ENCODE assay signal across 8 cellular contexts in genomic region chr12:70365648-70366518, GRCh38. TPM values are rescaled to one million over a fixed set of nuclear protein-coding genes. Genes with fewer than 3 reads are reported as not detected.
A peak's percentile ranks its signal among the peaks of the same experiment; 100 is the strongest.
DNase-seq lines count a peak whose midpoint lies in the region; ATAC-seq and TF ChIP-seq lines count a peak whose summit lies in the region.

Gene KCNMB4 (plus strand): TSS chr12:70366290. CDS start chr12:70366735, 445 bp downstream.

- peaks cover 14% of the 10 kb centered on the region for H3K4me1 ChIP-seq in CD4-positive, alpha-beta memory T cell (ENCODE audit: insufficient read depth, low read length)
- H3K4me1 ChIP-seq in PC-3 (ENCODE audit: insufficient read depth, low read length) (peaks cover 20% of the 10 kb centered on the region), fibroblast of lung (ENCODE audit: control insufficient read depth, extremely low read depth, insufficient read depth, low read length) (peaks cover 8% of the 10 kb centered on the region), stomach smooth muscle (ENCODE audit: control insufficient read depth, insufficient read depth, low read length) (peaks cover 10% of the 10 kb centered on the region)

- peak within 1 kb of the TSS in 6 of 7 donors; percentile 65 to 89 (median 85) for H3K27ac Mint-ChIP-seq in CD4-positive, alpha-beta memory T cell
- peak within 1 kb of the TSS; percentile 36 for H3K27ac Mint-ChIP-seq in nephron progenitor cell

- H3K4me3 Mint-ChIP-seq in CD4-positive, alpha-beta memory T cell = peak within 1 kb of the TSS; percentile 92 to 99 (median 94)
- peak within 1 kb of the TSS; percentile 94 for H3K4me3 Mint-ChIP-seq in nephron progenitor cell

- peak within 1 kb of the TSS; percentile 3 for H3K27ac ChIP-seq in CD4-positive, alpha-beta memory T cell (ENCODE audit: low read depth, low read length)
- H3K27ac ChIP-seq in PC-3 (ENCODE audit: low read length) = no peak within 1 kb of the TSS
- H3K27ac ChIP-seq in fibroblast of lung (ENCODE audit: insufficient read depth, low read length) = no peak within 1 kb of the TSS
- no peak within 1 kb of the TSS for H3K27ac ChIP-seq in stomach smooth muscle (ENCODE audit: low read length)

- peaks cover 8% of the 10 kb centered on the region for H3K27me3 ChIP-seq in CD4-positive, alpha-beta memory T cell (ENCODE audit: insufficient read depth, low read length)
- no peaks in the 10 kb centered on the region for H3K27me3 ChIP-seq in PC-3 (ENCODE audit: low read length)
- H3K27me3 ChIP-seq in fibroblast of lung (ENCODE audit: control insufficient read depth, insufficient read depth, low read length) = peaks cover 2% of the 10 kb centered on the region
- peaks cover 10 to 26% of the 10 kb centered on the region in 2 donors for H3K27me3 ChIP-seq in stomach smooth muscle (ENCODE audit: control insufficient read depth in 1 of 2, insufficient read depth in 2 of 2, low read length in 2 of 2)

- H3K36me3 ChIP-seq in CD4-positive, alpha-beta memory T cell (ENCODE audit: insufficient read depth, low read length) = no peaks in the 10 kb centered on the region
- H3K36me3 ChIP-seq in PC-3 (ENCODE audit: low read depth, low read length) = no peaks in the 10 kb centered on the region
- no peaks in the 10 kb centered on the region for H3K36me3 ChIP-seq in fibroblast of lung (ENCODE audit: control insufficient read depth, insufficient read depth, low read length)
- no peaks in the 10 kb centered on the region for H3K36me3 ChIP-seq in stomach smooth muscle (ENCODE audit: control insufficient read depth in 2 of 2, insufficient read depth in 2 of 2, low read length in 2 of 2)

- BruUV-seq in PC-3 (replicated peaks; lab: Mats Ljungman, UMichigan) = no TSS peak

- peak; percentile 59 to 78 (median 63) for DNase-seq in CD4-positive, alpha-beta memory T cell
- DNase-seq in GM20000 (ENCODE audit: low spot score) (peak; percentile 97), HK-2 (ENCODE audit: unreplicated experiment) (peak; percentile 57), PC-3 (peak; percentile 74), fibroblast of lung (ENCODE audit: low read depth in 2 of 2) (peak; percentile 18 to 46), nephron progenitor cell (peak; percentile 92)
- DNase-seq in activated T-cell treated with anti-CD3 and anti-CD28 coated beads, Interleukin-2, amount 50 U/mL, for 48 hours = peak; percentile 86 to 88

- H3K9me3 Mint-ChIP-seq in CD4-positive, alpha-beta memory T cell = no peaks in the 10 kb centered on the region
- H3K9me3 Mint-ChIP-seq in nephron progenitor cell = peaks cover 3% of the 10 kb centered on the region

- H3K9ac ChIP-seq in PC-3 (ENCODE audit: low read length) (peak within 1 kb of the TSS; percentile 11; the same call in 1 of the 2 replicates), fibroblast of lung (ENCODE audit: insufficient read depth, low read length) (peak within 1 kb of the TSS; percentile 14), stomach smooth muscle (ENCODE audit: low read length in 2 of 2) (peak within 1 kb of the TSS; percentile 34 to 43)

- peaks cover 2 to 4% of the 10 kb centered on the region in 2 donors for H3K27me3 Mint-ChIP-seq in CD4-positive, alpha-beta memory T cell
- H3K27me3 Mint-ChIP-seq in nephron progenitor cell (ENCODE audit: low read depth, poor library complexity) = peaks cover 47% of the 10 kb centered on the region

- peaks cover 0 to 5% of the 10 kb centered on the region in 2 donors for H3K36me3 Mint-ChIP-seq in CD4-positive, alpha-beta memory T cell
- no peaks in the 10 kb centered on the region for H3K36me3 Mint-ChIP-seq in nephron progenitor cell (ENCODE audit: low read depth)

- H3K4me1 Mint-ChIP-seq in CD4-positive, alpha-beta memory T cell = peaks cover 8 to 22% (median 18%) of the 10 kb centered on the region in 4 donors
- peaks cover 21% of the 10 kb centered on the region for H3K4me1 Mint-ChIP-seq in nephron progenitor cell

- H4K20me1 ChIP-seq in PC-3 (ENCODE audit: low read length) (no peaks in the 10 kb centered on the region), fibroblast of lung (ENCODE audit: control insufficient read depth, extremely low read depth, insufficient read depth, low read length) (no peaks in the 10 kb centered on the region)

- no peaks in the 10 kb centered on the region for H3K79me2 ChIP-seq in PC-3 (ENCODE audit: low read length)
- H3K79me2 ChIP-seq in fibroblast of lung (ENCODE audit: control insufficient read depth, insufficient read depth, low read length) = no peaks in the 10 kb centered on the region

- no peaks in the 10 kb centered on the region for H3K9me3 ChIP-seq in CD4-positive, alpha-beta memory T cell (ENCODE audit: control insufficient read depth in 1 of 2, low read length in 2 of 2)
- H3K9me3 ChIP-seq in PC-3 (ENCODE audit: low read length) (no peaks in the 10 kb centered on the region), fibroblast of lung (ENCODE audit: control insufficient read depth, insufficient read depth, low read depth, low read length) (no peaks in the 10 kb centered on the region), stomach smooth muscle (ENCODE audit: control insufficient read depth in 2 of 2, low read length in 2 of 2) (no peaks in the 10 kb centered on the region)

- intact Hi-C loops in CD4-positive, alpha-beta memory T cell (cut with micrococcal nuclease) = loop anchor here (1.0 to 5.0 kb wide), 5 partner anchors 8 to 1471 kb away; partner anchors contain the start of genes CNOT2, RAB3IP and TBC1D15
- intact Hi-C loops in PC-3 (cut with micrococcal nuclease) = loop anchor here (5.0 to 10.0 kb wide), 4 partner anchors 124 to 461 kb away; partner anchors contain the start of gene CNOT2

- peak within 1 kb of the TSS; percentile 86 for H2AFZ ChIP-seq in PC-3 (ENCODE audit: low read length)
- peak within 1 kb of the TSS; percentile 91 for H2AFZ ChIP-seq in fibroblast of lung (ENCODE audit: low read length)

- TF ChIP-seq CTCF in GM20000 (IDR thresholded peaks at IDR 0.05; ENCODE audit: extremely low read depth, missing control alignments) (no peak), PC-3 (conservative IDR thresholded peaks at IDR 0.05; ENCODE audit: low read depth, low read length) (no peak), fibroblast of lung (conservative IDR thresholded peaks at IDR 0.05 in 1 of 2, IDR thresholded peaks at IDR 0.05 in 1 of 2; ENCODE audit: low read depth in 1 of 2, low read length in 2 of 2) (no peak), nephron progenitor cell (IDR thresholded peaks at IDR 0.05) (no peak)

- peak; percentile 76 for ATAC-seq in PC-3

- H3K4me2 ChIP-seq in PC-3 (ENCODE audit: low read length) (peak within 1 kb of the TSS; percentile 90), fibroblast of lung (ENCODE audit: extremely low read depth, insufficient read depth, low read length) (peak within 1 kb of the TSS; percentile 99)

- peak within 1 kb of the TSS; percentile 11 to 78 for H3K4me3 ChIP-seq in CD4-positive, alpha-beta memory T cell (ENCODE audit: low read length in 2 of 2)
- H3K4me3 ChIP-seq in PC-3 (ENCODE audit: low read length) = peak within 1 kb of the TSS; percentile 79
- peak within 1 kb of the TSS; percentile 58 to 70 (median 65) for H3K4me3 ChIP-seq in fibroblast of lung (replicated peaks in 1 of 4; ENCODE audit: control extremely low read depth in 1 of 4, insufficient read depth in 1 of 4, low read depth in 3 of 4, low read length in 4 of 4)
- H3K4me3 ChIP-seq in stomach smooth muscle (ENCODE audit: low read length in 2 of 2) = peak within 1 kb of the TSS; percentile 71 to 80

- POLR2A ChIA-PET in CD4-positive, alpha-beta memory T cell (lab: Charles Lee; ENCODE audit: partially characterized antibody) = interaction anchor here (0.8 to 2.7 kb wide), 5 partner anchors 9 to 122 kb away, joined by 3 to 24 read pairs (median 4); partner anchors contain the start of gene CNOT2
- POLR2A ChIA-PET in PC-3 (lab: Charles Lee; ENCODE audit: unreplicated experiment) = interaction anchor here (0.7 kb wide), 1 partner anchor 9 kb away, joined by 3 read pairs; no protein-coding TSS in a partner anchor

- CTCF ChIA-PET in CD4-positive, alpha-beta memory T cell (lab: Charles Lee; ENCODE audit: partially characterized antibody) = interaction anchor here (0.9 kb wide), 1 partner anchor 122 kb away, joined by 3 read pairs; no protein-coding TSS in a partner anchor
- CTCF ChIA-PET in PC-3 (lab: Charles Lee) = no interaction called here

- H3K9me2 ChIP-seq in PC-3 (replicated peaks; ENCODE audit: low read length) = no peaks in the 10 kb centered on the region

- no peaks in the 10 kb centered on the region for H3F3A ChIP-seq in PC-3 (ENCODE audit: low read length, unreplicated experiment)

RNA-seq across cellular contexts. Expression of gene KCNMB4, which starts in this region (rescaled TPM):
- 1 to 10 TPM in 1 of 2 experiments, under 1 TPM in 1; 0.67 to 1.1 TPM for total RNA-seq in CD4-positive, alpha-beta memory T cell
- polyA plus RNA-seq in CD4-positive, alpha-beta memory T cell = under 1 TPM; 0.34 to 0.49 TPM
- total RNA-seq in PC-3 (2014; rRNA removed) (2.6 and 3.0 TPM in 2 replicates), fibroblast of lung (0.33 and 0.51 TPM in 2 replicates)
- polyA plus RNA-seq in fibroblast of lung = 0.24 and 0.66 TPM in 2 replicates
- polyA plus RNA-seq in fibroblast of lung (2012) = 0.12 and 0.38 TPM in 2 replicates
- polyA minus RNA-seq in fibroblast of lung (ENCODE audit: low replicate concordance) = not detected in 2 replicates

Comparison
In these comparisons a context has a peak if more than half of its experiments do, and no peak if none do; other contexts are left out.
1. Peak in DNase-seq, H3K4me3 ChIP-seq, H3K9ac ChIP-seq and H3K4me2 ChIP-seq in fibroblast of lung; RNA of the gene not detected or under 1 TPM.
2. DNase-seq: peak in every context shown above with its lines; median percentile 97 in GM20000; 92 in nephron progenitor cell; 87 in activated T-cell treated with anti-CD3 and anti-CD28 coated beads, Interleukin-2, amount 50 U/mL, for 48 hours; 74 in PC-3; 63 in CD4-positive, alpha-beta memory T cell; 57 in HK-2; 32 in fibroblast of lung.